ENCODE assay signal across 9 cellular contexts in genomic region chr19:55676889-55677505, GRCh38. TPM values are rescaled to one million over a fixed set of nuclear protein-coding genes. Genes with fewer than 3 reads are reported as not detected.
A peak's percentile ranks its signal among the peaks of the same experiment; 100 is the strongest.
DNase-seq lines count a peak whose midpoint lies in the region; ATAC-seq and TF ChIP-seq lines count a peak whose summit lies in the region.
"Had no signal": no experiment of that assay in that cellular context is flagged by ENCODE, and none has a peak within 500 bp of the region (broad histone marks: within the 10 kb centered on the region; RNA-seq: fewer than 3 reads in every experiment).

No MANE protein-coding gene starts in this region.

- peak overlapping the region in 8 of 10 donors; percentile 15 to 93 (median 79) for H3K4me3 ChIP-seq in heart right ventricle
- H3K4me3 ChIP-seq in right lobe of liver = peak overlapping the region in 2 of 3 donors; percentile 83 to 97

- H3K27ac ChIP-seq in heart right ventricle (peak overlapping the region in 9 of 10 donors; percentile 19 to 97 (median 56)), right lobe of liver (peak overlapping the region; percentile 29 to 77 (median 43))

- H3K36me3 Mint-ChIP-seq in activated naive CD8-positive, alpha-beta T cell = peaks cover 2% of the 10 kb centered on the region
- H3K36me3 Mint-ChIP-seq in type B pancreatic cell = peaks cover 7% of the 10 kb centered on the region

- no peaks in the 10 kb centered on the region for H3K27me3 Mint-ChIP-seq in activated naive CD8-positive, alpha-beta T cell
- no peaks in the 10 kb centered on the region for H3K27me3 Mint-ChIP-seq in type B pancreatic cell

- H3K4me3 Mint-ChIP-seq in activated naive CD8-positive, alpha-beta T cell = peak overlapping the region; percentile 97
- H3K4me3 Mint-ChIP-seq in type B pancreatic cell = peak overlapping the region; percentile 97

- no peaks in the 10 kb centered on the region for H3K9me3 ChIP-seq in heart right ventricle
- no peaks in the 10 kb centered on the region for H3K9me3 ChIP-seq in right lobe of liver

- no peak for TF ChIP-seq CTCF in heart right ventricle (IDR thresholded peaks at IDR 0.05)
- no peak for TF ChIP-seq CTCF in right lobe of liver (IDR thresholded peaks at IDR 0.05)
- TF ChIP-seq CTCF in type B pancreatic cell (conservative IDR thresholded peaks at IDR 0.05) = no peak

- WGBS in heart right ventricle, 2 donors = 66 to 69% methylated on average over 7 of the region's 7 CpGs
- WGBS in right lobe of liver (ENCODE audit: insufficient coverage, low coverage, low lambda C conversion rate, missing lambda C conversion rate) = 58% methylated on average over 7 of the region's 7 CpGs

- DNase-seq in heart right ventricle = no peak
- DNase-seq in cardiac septum (ENCODE audit: low spot score) = no peak
- DNase-seq in right lobe of liver = no peak
- DNase-seq in type B pancreatic cell (ENCODE audit: extremely low spot score, unreplicated experiment) = no peak
- no peak for DNase-seq in stimulated activated CD4-positive, alpha-beta T cell treated with anti-CD3 and anti-CD28 coated beads, Interleukin-4, amount 100 ng/mL, for 1 hour
- no peak for DNase-seq in hepatic stellate cell (ENCODE audit: low spot score)
- DNase-seq: NCI-H2029 treated with DMSO at 0.1 percent for 48 hours had no signal

- intact Hi-C loops in heart right ventricle (cut with DNase I) = no loop called here
- intact Hi-C loops in cardiac septum (cut with DNase I) = no loop called here
- intact Hi-C loops in right lobe of liver (cut with DNase I) = no loop called here

- peak overlapping the region; percentile 56 for H3K27ac Mint-ChIP-seq in activated naive CD8-positive, alpha-beta T cell
- H3K27ac Mint-ChIP-seq in type B pancreatic cell = peak overlapping the region; percentile 93

- H3K4me1 ChIP-seq in heart right ventricle = peaks cover 13 to 78% (median 56%) of the 10 kb centered on the region in 9 donors
- peaks cover 0 to 56% (median 29%) of the 10 kb centered on the region in 4 donors for H3K4me1 ChIP-seq in right lobe of liver

- H3K9me3 Mint-ChIP-seq in activated naive CD8-positive, alpha-beta T cell (ENCODE audit: low read depth) = no peaks in the 10 kb centered on the region
- H3K9me3 Mint-ChIP-seq in type B pancreatic cell = no peaks in the 10 kb centered on the region

- ATAC-seq in heart right ventricle (no peak), right lobe of liver (no peak), HG03139 (IDR thresholded peaks at IDR 0.05; ENCODE audit: unreplicated experiment) (no peak)

- H3K36me3 ChIP-seq in heart right ventricle (peaks cover 0 to 70% (median 26%) of the 10 kb centered on the region in 9 donors), right lobe of liver (peaks cover 0 to 36% (median 10%) of the 10 kb centered on the region in 4 donors)

- no peak for TF ChIP-seq POLR2A in right lobe of liver (IDR thresholded peaks at IDR 0.05)

- peaks cover 57% of the 10 kb centered on the region for H3K4me1 Mint-ChIP-seq in activated naive CD8-positive, alpha-beta T cell (ENCODE audit: low read depth)
- peaks cover 22% of the 10 kb centered on the region for H3K4me1 Mint-ChIP-seq in type B pancreatic cell (ENCODE audit: unreplicated experiment)

- H3K27me3 ChIP-seq in heart right ventricle (no peaks in the 10 kb centered on the region), right lobe of liver (no peaks in the 10 kb centered on the region)

RNA-seq across cellular contexts. Expression of gene EPN1, which starts 2.0 kb away (rescaled TPM):
- total RNA-seq in heart right ventricle (100 to 1,000 TPM; 127 to 305 (median 140) TPM), cardiac septum (193 TPM), right lobe of liver (100 to 1,000 TPM in 5 of 6 experiments, 10 to 100 TPM in 1; 88.9 to 162 (median 107) TPM), type B pancreatic cell (ENCODE audit: low replicate concordance) (121 and 127 TPM in 2 replicates)
- polyA plus RNA-seq in heart right ventricle = 100 to 1,000 TPM; 134 to 140 TPM

RNA-seq across cellular contexts. Expression of gene U2AF2, which starts 22.2 kb away (rescaled TPM):
- 100 to 1,000 TPM in 1 of 10 donors, 10 to 100 TPM in 9; 64.1 to 100 (median 72.9) TPM for total RNA-seq in heart right ventricle
- polyA plus RNA-seq in heart right ventricle = 10 to 100 TPM; 75.5 to 90.2 TPM
- total RNA-seq in cardiac septum = 80.4 TPM
- total RNA-seq in right lobe of liver = 10 to 100 TPM; 55.1 to 75.6 (median 63.5) TPM
- total RNA-seq in type B pancreatic cell (ENCODE audit: low replicate concordance) = 170 and 232 TPM in 2 replicates

RNA-seq across cellular contexts. Expression of gene CCDC106, which starts 29.0 kb away (rescaled TPM):
- total RNA-seq in heart right ventricle (10 to 100 TPM; 12.1 to 20.0 (median 13.3) TPM), cardiac septum (15.9 TPM), right lobe of liver (10 to 100 TPM in 3 of 6 experiments, 1 to 10 TPM in 3; 6.1 to 19.7 (median 9.8) TPM), type B pancreatic cell (ENCODE audit: low replicate concordance) (16.1 and 18.1 TPM in 2 replicates)
- 10 to 100 TPM; 15.3 to 29.6 TPM for polyA plus RNA-seq in heart right ventricle

RNA-seq across cellular contexts. Expression of gene ZNF581, which starts 33.5 kb away (rescaled TPM):
- total RNA-seq in heart right ventricle (10 to 100 TPM in 1 of 10 donors, 1 to 10 TPM in 9; 4.0 to 15.6 (median 6.5) TPM), cardiac septum (6.5 TPM), right lobe of liver (1 to 10 TPM; 2.7 to 7.3 (median 5.1) TPM), type B pancreatic cell (ENCODE audit: low replicate concordance) (41.3 and 43.1 TPM in 2 replicates)
- 10 to 100 TPM in 1 of 2 donors, 1 to 10 TPM in 1; 5.6 to 10.8 TPM for polyA plus RNA-seq in heart right ventricle

RNA-seq across cellular contexts. Expression of gene ZNF580, which starts 36.2 kb away (rescaled TPM):
- total RNA-seq in heart right ventricle (10 to 100 TPM; 16.6 to 24.9 (median 21.1) TPM), cardiac septum (29.0 TPM), right lobe of liver (10 to 100 TPM in 1 of 6 experiments, 1 to 10 TPM in 5; 5.4 to 11.6 (median 6.5) TPM), type B pancreatic cell (ENCODE audit: low replicate concordance) (28.5 and 37.4 TPM in 2 replicates)
- polyA plus RNA-seq in heart right ventricle = 10 to 100 TPM; 16.5 to 29.9 TPM
